33 cellular contexts compared by ENCODE assay signal in the genomic region with DNA sequence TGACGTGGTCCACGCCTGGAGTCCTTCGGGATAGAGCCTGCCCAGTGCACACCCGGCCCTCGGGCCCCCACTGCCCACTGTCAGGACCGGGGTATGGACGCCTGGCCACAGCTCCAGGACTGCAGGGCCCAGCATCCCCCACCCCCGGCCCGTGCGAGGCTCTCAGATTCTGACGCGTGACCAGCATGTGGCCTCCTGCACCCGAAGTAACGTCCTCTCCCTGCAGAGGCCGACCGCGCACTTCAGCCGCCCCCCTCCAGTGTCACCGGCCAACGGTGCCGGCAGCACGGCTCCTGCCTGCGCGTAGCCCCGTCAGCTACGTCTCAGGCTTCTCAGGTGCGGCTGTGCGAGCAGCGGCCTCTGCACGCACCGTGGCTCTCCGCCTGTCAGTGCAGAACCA. TPM values are rescaled to one million over a fixed set of nuclear protein-coding genes. Genes with fewer than 3 reads are reported as not detected.
"Had no signal": no experiment of that assay in that cellular context is flagged by ENCODE, and none has a peak within 500 bp of the region (broad histone marks: within the 10 kb centered on the region; RNA-seq: fewer than 3 reads in every experiment).

No MANE protein-coding gene starts in this region.

- H3K4me1 ChIP-seq: ascending aorta had no signal

- H3K4me3 ChIP-seq: ascending aorta, cardiac muscle cell had no signal

- H3K36me3 ChIP-seq: ascending aorta, cardiac muscle cell had no signal

- H3K9me3 ChIP-seq: ascending aorta had no signal

- ATAC-seq: activated CD4-positive, alpha-beta T cell treated with anti-CD3 and anti-CD28 coated beads for 36 hours; activated CD4-positive, CD25-positive, alpha-beta regulatory T cell treated with anti-CD3 and anti-CD28 coated beads, Interleukin-2, amount 50 U/mL, for 24 hours; activated CD8-positive, alpha-beta memory T cell treated with anti-CD3 and anti-CD28 coated beads, Interleukin-2, amount 10 ng/mL, durations not matched to agents 7 days and 5 days; activated CD8-positive, alpha-beta T cell treated with anti-CD3 and anti-CD28 coated beads, Interleukin-2, amount 10 ng/mL, durations not matched to agents 7 days and 5 days; activated naive CD8-positive, alpha-beta T cell treated with anti-CD3 and anti-CD28 coated beads, Interleukin-2, amount 50 U/mL, for 24 hours had no signal

- DNase-seq: activated CD4-positive, alpha-beta memory T cell treated with anti-CD3 and anti-CD28 coated beads, Interleukin-2, amount 10 ng/mL, durations not matched to agents 7 days and 5 days; activated CD4-positive, alpha-beta T cell treated with anti-CD3 and anti-CD28 coated beads for 1 hour; activated CD4-positive, alpha-beta T cell treated with anti-CD3 and anti-CD28 coated beads for 36 hours; activated CD4-positive, alpha-beta T cell treated with anti-CD3 and anti-CD28 coated beads for 48 hours; activated CD4-positive, alpha-beta T cell treated with anti-CD3 and anti-CD28 coated beads, Interleukin-2, amount 10 ng/mL, durations not matched to agents 7 days and 5 days; activated CD4-positive, alpha-beta T cell treated with anti-CD3 and anti-CD28 coated beads, Interleukin-2, amount 50 U/mL, for 48 hours; activated CD4-positive, CD25-positive, alpha-beta regulatory T cell; activated CD8-positive, alpha-beta memory T cell treated with anti-CD3 and anti-CD28 coated beads for 24 hours; activated CD8-positive, alpha-beta memory T cell treated with anti-CD3 and anti-CD28 coated beads, Interleukin-2, amount 10 ng/mL, durations not matched to agents 7 days and 5 days; activated CD8-positive, alpha-beta memory T cell treated with anti-CD3 and anti-CD28 coated beads, Interleukin-2, amount 50 U/mL, for 48 hours; activated CD8-positive, alpha-beta T cell treated with anti-CD3 and anti-CD28 coated beads, Interleukin-2, amount 10 ng/mL, durations not matched to agents 7 days and 5 days; activated effector memory CD4-positive, alpha-beta T cell treated with Interleukin-2 at 50 U/mL for 16 hours; activated gamma-delta T cell; activated naive CD4-positive, alpha-beta T cell treated with anti-CD3 and anti-CD28 coated beads, Interleukin-2, amount 10 ng/mL, durations not matched to agents 7 days and 5 days; activated naive CD4-positive, alpha-beta T cell treated with Interleukin-2 at 50 U/mL for 16 hours; activated naive CD8-positive, alpha-beta T cell treated with anti-CD3 and anti-CD28 coated beads, Interleukin-2, amount 10 ng/mL, durations not matched to agents 7 days and 5 days; activated naive CD8-positive, alpha-beta T cell treated with anti-CD3 and anti-CD28 coated beads, Interleukin-2, amount 50 U/mL, for 24 hours; activated T-cell treated with anti-CD3 and anti-CD28 coated beads, Interleukin-2, amount 50 U/mL, for 24 hours; activated T-cell treated with anti-CD3 and anti-CD28 coated beads, Interleukin-2, amount 50 U/mL, for 48 hours; amygdala; anterior cingulate cortex; caudate nucleus; cerebellar nuclear complex; T-helper 1 cell; T-helper 2 cell; T-helper 9 cell had no signal

- H3K27me3 ChIP-seq: ascending aorta, cardiac muscle cell had no signal

- H3K27ac ChIP-seq: ascending aorta, cardiac muscle cell, VCaP had no signal

RNA-seq across cellular contexts. Expression of gene ADGRA1, which starts 40.2 kb away (rescaled TPM):
- total RNA-seq: activated CD4-positive, alpha-beta memory T cell treated with anti-CD3 and anti-CD28 coated beads, Interleukin-2, amount 10 ng/mL, durations not matched to agents 7 days and 5 days; activated CD4-positive, alpha-beta T cell treated with anti-CD3 and anti-CD28 coated beads for 36 hours; activated CD4-positive, alpha-beta T cell treated with anti-CD3 and anti-CD28 coated beads, Interleukin-2, amount 10 ng/mL, durations not matched to agents 7 days and 5 days; activated CD8-positive, alpha-beta memory T cell treated with anti-CD3 and anti-CD28 coated beads, Interleukin-2, amount 10 ng/mL, durations not matched to agents 7 days and 5 days; activated CD8-positive, alpha-beta T cell treated with anti-CD3 and anti-CD28 coated beads, Interleukin-2, amount 10 ng/mL, durations not matched to agents 7 days and 5 days; activated naive CD8-positive, alpha-beta T cell treated with anti-CD3 and anti-CD28 coated beads, Interleukin-2, amount 10 ng/mL, durations not matched to agents 7 days and 5 days; activated T-helper 2 cell treated with anti-CD3 and anti-CD28 coated beads, Interferon-gamma antibody, Interleukin-2, Interleukin-4, amounts not matched to agents 10 μg/mL and 5 μg/mL and 100 μg/mL, durations not matched to agents 14 hours and 24 hours and 36 hours; ascending aorta; bronchial epithelial cell; chondrocyte had no signal
